ENCODE assay signal across 1 cellular context in genomic region chr5:135570453-135570764, GRCh38.
TF ChIP-seq lines count a peak whose summit lies in the region.

No MANE protein-coding gene starts in this region.

TF ChIP-seq in HCT116, 20 proteins besides CTCF, POLR2A, EP300 and RAD21 (continued from another document):
- no peak for TF ChIP-seq ATF3 (IDR thresholded peaks at IDR 0.05)
- TF ChIP-seq EZH2phosphoT487 (IDR thresholded peaks at IDR 0.05; ENCODE audit: borderline replicate concordance): no peak
- no peak for TF ChIP-seq SP1 (IDR thresholded peaks at IDR 0.05; ENCODE audit: low read depth)
- no peak for TF ChIP-seq CBX3 (IDR thresholded peaks at IDR 0.05; ENCODE audit: low read depth)
- no peak for TF ChIP-seq SRF (IDR thresholded peaks at IDR 0.05; ENCODE audit: low read depth)
- TF ChIP-seq EGR1 (IDR thresholded peaks at IDR 0.05; ENCODE audit: low read depth): no peak
- TF ChIP-seq ZFX (IDR thresholded peaks at IDR 0.05): no peak
- no peak for TF ChIP-seq MAX (IDR thresholded peaks at IDR 0.05)
- TF ChIP-seq TCF7L2 (IDR thresholded peaks at IDR 0.05; ENCODE audit: borderline replicate concordance, extremely low read depth, insufficient read depth, insufficient read length): no peak
- TF ChIP-seq CEBPB (IDR thresholded peaks at IDR 0.05; ENCODE audit: low read depth): no peak
- no peak for TF ChIP-seq EZH2 (IDR thresholded peaks at IDR 0.05)
